Comparison of ENCODE assay signal across 22 cellular contexts in genomic region chr19:54151362-54152035, GRCh38. TPM values are rescaled to one million over a fixed set of nuclear protein-coding genes. Genes with fewer than 3 reads are reported as not detected.
"Had no signal": no experiment of that assay in that cellular context is flagged by ENCODE, and none has a peak within 500 bp of the region (broad histone marks: within the 10 kb centered on the region; RNA-seq: fewer than 3 reads in every experiment).

No MANE protein-coding gene starts in this region.

- FAIRE-seq: colon, kidney, pancreas had no signal

- H3K4me3 ChIP-seq: pancreas, sigmoid colon, thyroid gland had no signal

- H3K9me3 Mint-ChIP-seq: activated naive CD8-positive, alpha-beta T cell treated with anti-CD3 and anti-CD28 coated beads, Interleukin-2, amount 50 U/mL, for 24 hours; activated T-helper 2 cell treated with anti-CD3 and anti-CD28 coated beads, Interferon-gamma antibody, Interleukin-2, Interleukin-4, amounts not matched to agents 10 μg/mL and 5 μg/mL and 100 μg/mL, durations not matched to agents 14 hours and 24 hours and 36 hours; brain; endodermal cell; mesothelial cell of epicardium; T-helper 1 cell treated with Interleukin-12 subunit alpha and Interleukin-12 subunit beta and Interleukin-4 antibody, amounts not matched to agents 30 μg/mL and 1 μg/mL, for 36 hours had no signal

- H3K27me3 Mint-ChIP-seq: activated naive CD8-positive, alpha-beta T cell treated with anti-CD3 and anti-CD28 coated beads, Interleukin-2, amount 50 U/mL, for 24 hours had no signal

- H3K27ac Mint-ChIP-seq: activated naive CD8-positive, alpha-beta T cell treated with anti-CD3 and anti-CD28 coated beads, Interleukin-2, amount 50 U/mL, for 24 hours; activated T-helper 2 cell treated with anti-CD3 and anti-CD28 coated beads, Interferon-gamma antibody, Interleukin-2, Interleukin-4, amounts not matched to agents 10 μg/mL and 5 μg/mL and 100 μg/mL, durations not matched to agents 14 hours and 24 hours and 36 hours; endodermal cell; mesothelial cell of epicardium; T-helper 1 cell treated with Interleukin-12 subunit alpha and Interleukin-12 subunit beta and Interleukin-4 antibody, amounts not matched to agents 30 μg/mL and 1 μg/mL, for 36 hours had no signal

- H3K9me3 ChIP-seq: pancreas, sigmoid colon, thyroid gland had no signal

- H3K4me1 Mint-ChIP-seq: brain, endodermal cell, mesothelial cell of epicardium had no signal

- H3K27me3 ChIP-seq: foreskin keratinocyte, pancreas, sigmoid colon, thyroid gland had no signal

- H3K4me1 ChIP-seq: foreskin keratinocyte, pancreas, thyroid gland had no signal

- ATAC-seq: activated naive CD8-positive, alpha-beta T cell treated with anti-CD3 and anti-CD28 coated beads, Interleukin-2, amount 50 U/mL, for 24 hours; foreskin keratinocyte; left lobe of liver; pancreas had no signal

- DNase-seq: activated CD4-positive, alpha-beta T cell treated with anti-CD3 and anti-CD28 coated beads, Interleukin-2, amount 50 U/mL, for 1 hour; activated CD4-positive, CD25-positive, alpha-beta regulatory T cell treated with anti-CD3 and anti-CD28 coated beads, Interleukin-2, amount 50 U/mL, for 72 hours; activated naive CD4-positive, alpha-beta T cell treated with Interleukin-2 at 50 U/mL for 16 hours; activated naive CD8-positive, alpha-beta T cell treated with anti-CD3 and anti-CD28 coated beads, Interleukin-2, amount 50 U/mL, for 24 hours; central memory CD4-positive, alpha-beta T cell; endodermal cell; foreskin keratinocyte; pancreas; sigmoid colon; stimulated activated CD4-positive, alpha-beta T cell treated with anti-CD3 and anti-CD28 coated beads, Interleukin-4, amount 100 ng/mL, for 24 hours; stimulated activated naive CD4-positive, alpha-beta T cell; thyroid gland had no signal

- H3K4me3 Mint-ChIP-seq: activated naive CD8-positive, alpha-beta T cell treated with anti-CD3 and anti-CD28 coated beads, Interleukin-2, amount 50 U/mL, for 24 hours; brain; endodermal cell; mesothelial cell of epicardium; T-helper 1 cell treated with Interleukin-12 subunit alpha and Interleukin-12 subunit beta and Interleukin-4 antibody, amounts not matched to agents 30 μg/mL and 1 μg/mL, for 36 hours had no signal

- H3K27ac ChIP-seq: foreskin keratinocyte, pancreas, sigmoid colon, thyroid gland, VCaP had no signal

RNA-seq across cellular contexts. Expression of gene TMC4, which starts 21.5 kb away (rescaled TPM):
- total RNA-seq: activated CD8-positive, alpha-beta memory T cell treated with anti-CD3 and anti-CD28 coated beads for 36 hours; lung microvascular endothelial cell had no signal
